ENCODE assay signal across 11 cellular contexts in genomic region chr10:125878957-125879835, GRCh38. TPM values are rescaled to one million over a fixed set of nuclear protein-coding genes. Genes with fewer than 3 reads are reported as not detected.
DNase-seq lines count a peak whose midpoint lies in the region; ATAC-seq, FAIRE-seq and TF ChIP-seq lines count a peak whose summit lies in the region.
"Had no signal": no experiment of that assay in that cellular context is flagged by ENCODE, and none has a peak within 500 bp of the region (broad histone marks: within the 10 kb centered on the region; RNA-seq: fewer than 3 reads in every experiment).

No MANE protein-coding gene starts in this region.

- H3K27me3 ChIP-seq in smooth muscle cell (ENCODE audit: low read depth), result no peaks in the 10 kb centered on the region
- no peaks in the 10 kb centered on the region; the same call in 1 of the 2 replicates for H3K27me3 ChIP-seq in BE2C

- DNase-seq in H54 (ENCODE audit: insufficient read length, low spot score) (peak; percentile 29), fibroblast of pulmonary artery (ENCODE audit: low read depth) (peak; percentile 84), smooth muscle cell (lab: John Stamatoyannopoulos, UW; ENCODE audit: unreplicated experiment) (no peak), HEK293T (ENCODE audit: extremely low spot score) (no peak), BE2C (no peak), cortex of kidney (lab: John Stamatoyannopoulos, UW) (no peak), NCI-H2081 treated with DMSO at 0.1 percent for 48 hours (lab: John Stamatoyannopoulos, UW) (no peak)
- DNase-seq: NCI-H1417, psoas muscle, SHP77 treated with DMSO at 0.1 percent for 48 hours had no signal

- H3K4me3 ChIP-seq in fibroblast of pulmonary artery (replicated peaks; ENCODE audit: low read depth, low read length), result no peak overlapping the region
- no peak overlapping the region for H3K4me3 ChIP-seq in smooth muscle cell
- H3K4me3 ChIP-seq in BE2C (ENCODE audit: low read depth, low read length), result no peak overlapping the region
- H3K4me3 ChIP-seq: psoas muscle had no signal

- H3K36me3 ChIP-seq in smooth muscle cell (ENCODE audit: low read depth), result no peaks in the 10 kb centered on the region
- no peaks in the 10 kb centered on the region for H3K36me3 ChIP-seq in BE2C

- H4K20me1 ChIP-seq in smooth muscle cell (ENCODE audit: low read depth), result peaks cover 9% of the 10 kb centered on the region

- WGBS in smooth muscle cell (ENCODE audit: low lambda C conversion rate), result 72% methylated on average over 11 of the region's 11 CpGs

- H3F3A ChIP-seq in smooth muscle cell (ENCODE audit: low read depth), result peaks cover 11% of the 10 kb centered on the region

- H3K9ac ChIP-seq in smooth muscle cell (ENCODE audit: low read depth), result no peak overlapping the region

- POLR2A ChIA-PET in HEK293T (lab: Yijun Ruan, JAX), result no interaction called here

- CTCF ChIA-PET in HEK293T (lab: Yijun Ruan, JAX), result interaction anchor here (1.1 kb wide), 1 partner anchor 10 kb away, joined by 5 read pairs; no protein-coding TSS in a partner anchor

- TF ChIP-seq CTCF in fibroblast of pulmonary artery (IDR thresholded peaks at IDR 0.05; ENCODE audit: low read length, missing control alignments), result no peak
- TF ChIP-seq CTCF in smooth muscle cell (IDR thresholded peaks at IDR 0.05; ENCODE audit: borderline replicate concordance, insufficient read depth, poor library complexity, severe bottlenecking), result no peak
- TF ChIP-seq CTCF in BE2C (IDR thresholded peaks at IDR 0.05; ENCODE audit: low read depth, low read length), result no peak

- H2AFZ ChIP-seq in smooth muscle cell (ENCODE audit: low read depth), result no peak overlapping the region

- TF ChIP-seq POLR2A in H54 (IDR thresholded peaks at IDR 0.05; ENCODE audit: low read depth, low read length), result no peak

- H3K4me1 ChIP-seq in smooth muscle cell (ENCODE audit: low read depth) (peaks cover 31% of the 10 kb centered on the region), BE2C (no peaks in the 10 kb centered on the region)
- H3K4me1 ChIP-seq: psoas muscle had no signal

- H3K9me3 ChIP-seq in smooth muscle cell (replicated peaks; ENCODE audit: low read depth) (no peaks in the 10 kb centered on the region), BE2C (no peaks in the 10 kb centered on the region)

- H3K4me2 ChIP-seq in smooth muscle cell, result peak overlapping the region; percentile 25

- H3K27ac ChIP-seq in smooth muscle cell (ENCODE audit: low read depth), result peak overlapping the region; percentile 70
- H3K27ac ChIP-seq: psoas muscle had no signal

- H3K79me2 ChIP-seq in smooth muscle cell (ENCODE audit: low read depth), result no peaks in the 10 kb centered on the region

- ATAC-seq in SK-N-SH treated with all-trans-retinoic acid at 6 μM for 48 hours, result peak; percentile 94
- ATAC-seq: psoas muscle had no signal

- FAIRE-seq in H54 (lab: Jason Lieb, UNC), result peak; percentile 97

TF ChIP-seq in SK-N-SH treated with all-trans-retinoic acid at 6 μM for 48 hours, 23 proteins besides CTCF, POLR2A, EP300 and RAD21:
- TF ChIP-seq OSR1 (CRISPR knock-in tag; IDR thresholded peaks at IDR 0.05), result no peak
- TF ChIP-seq PPARA (CRISPR knock-in tag; IDR thresholded peaks at IDR 0.05; ENCODE audit: borderline replicate concordance), result no peak
- no peak for TF ChIP-seq BACH2 (CRISPR knock-in tag; IDR thresholded peaks at IDR 0.05; ENCODE audit: borderline replicate concordance)
- no peak for TF ChIP-seq PATZ1 (CRISPR knock-in tag; IDR thresholded peaks at IDR 0.05; ENCODE audit: borderline replicate concordance)
- no peak for TF ChIP-seq TOX (CRISPR knock-in tag; IDR thresholded peaks at IDR 0.05; ENCODE audit: borderline replicate concordance)
- TF ChIP-seq CSDC2 (CRISPR knock-in tag; IDR thresholded peaks at IDR 0.05), result no peak
- TF ChIP-seq, protein P1, sequence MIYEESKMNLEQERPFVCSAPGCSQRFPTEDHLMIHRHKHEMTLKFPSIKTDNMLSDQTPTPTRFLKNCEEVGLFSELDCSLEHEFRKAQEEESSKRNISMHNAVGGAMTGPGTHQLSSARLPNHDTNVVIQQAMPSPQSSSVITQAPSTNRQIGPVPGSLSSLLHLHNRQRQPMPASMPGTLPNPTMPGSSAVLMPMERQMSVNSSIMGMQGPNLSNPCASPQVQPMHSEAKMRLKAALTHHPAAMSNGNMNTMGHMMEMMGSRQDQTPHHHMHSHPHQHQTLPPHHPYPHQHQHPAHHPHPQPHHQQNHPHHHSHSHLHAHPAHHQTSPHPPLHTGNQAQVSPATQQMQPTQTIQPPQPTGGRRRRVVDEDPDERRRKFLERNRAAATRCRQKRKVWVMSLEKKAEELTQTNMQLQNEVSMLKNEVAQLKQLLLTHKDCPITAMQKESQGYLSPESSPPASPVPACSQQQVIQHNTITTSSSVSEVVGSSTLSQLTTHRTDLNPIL (CRISPR knock-in tag; IDR thresholded peaks at IDR 0.05; ENCODE audit: low read depth), result no peak
- TF ChIP-seq GLIS3 (CRISPR knock-in tag; IDR thresholded peaks at IDR 0.05), result no peak
TF ChIP-seq in SK-N-SH treated with all-trans-retinoic acid at 6 μM for 48 hours: peak in this region for 0.

TF ChIP-seq in HEK293T, 16 proteins besides CTCF, POLR2A, EP300 and RAD21:
- TF ChIP-seq SP1 (IDR thresholded peaks at IDR 0.05) (no peak), ELF4 (IDR thresholded peaks at IDR 0.05) (no peak), FOXM1 (IDR thresholded peaks at IDR 0.05; ENCODE audit: borderline replicate concordance) (no peak), SUZ12 (IDR thresholded peaks at IDR 0.05) (no peak), ARNT (IDR thresholded peaks at IDR 0.05) (no peak), LEF1 (IDR thresholded peaks at IDR 0.05; ENCODE audit: borderline replicate concordance) (no peak), PKNOX1 (IDR thresholded peaks at IDR 0.05) (no peak), BHLHE40 (IDR thresholded peaks at IDR 0.05; ENCODE audit: borderline replicate concordance) (no peak), ZNF384 (IDR thresholded peaks at IDR 0.05) (no peak), CTBP1 (IDR thresholded peaks at IDR 0.05; ENCODE audit: borderline replicate concordance) (no peak), TARDBP (IDR thresholded peaks at IDR 0.05) (no peak), L3MBTL2 (conservative IDR thresholded peaks at IDR 0.05) (no peak), HDGF (IDR thresholded peaks at IDR 0.05; ENCODE audit: borderline replicate concordance) (no peak), FOXK2 (IDR thresholded peaks at IDR 0.05) (no peak), NFRKB (IDR thresholded peaks at IDR 0.05) (no peak), FOXA1 (IDR thresholded peaks at IDR 0.05) (no peak)

RNA-seq across cellular contexts. Expression of gene DHX32, which starts 1.9 kb away (rescaled TPM):
- total RNA-seq in smooth muscle cell, result 51.2 and 56.1 TPM in 2 replicates
- 31.8 and 39.8 TPM in 2 replicates for polyA plus RNA-seq in smooth muscle cell
- polyA plus RNA-seq in BE2C (2012; ENCODE audit: insufficient read depth, insufficient read length, low read depth), result 4.2 TPM

RNA-seq across cellular contexts. Expression of gene FANK1, which starts 17.2 kb away (rescaled TPM):
- 5.8 and 9.5 TPM in 2 replicates for total RNA-seq in smooth muscle cell
- 6.6 and 14.8 TPM in 2 replicates for polyA plus RNA-seq in smooth muscle cell
- not detected for polyA plus RNA-seq in BE2C (2012; ENCODE audit: insufficient read depth, insufficient read length, low read depth)

RNA-seq across cellular contexts. Expression of gene BCCIP, which starts 55.9 kb away (rescaled TPM):
- 61.8 and 87.5 TPM in 2 replicates for total RNA-seq in smooth muscle cell
- 55.3 and 56.6 TPM in 2 replicates for polyA plus RNA-seq in smooth muscle cell
- polyA plus RNA-seq in BE2C (2012; ENCODE audit: insufficient read depth, insufficient read length, low read depth), result 93.3 TPM

RNA-seq across cellular contexts. Expression of gene UROS, which starts 56.1 kb away (rescaled TPM):
- total RNA-seq in smooth muscle cell, result 43.7 and 61.1 TPM in 2 replicates
- 77.5 and 86.7 TPM in 2 replicates for polyA plus RNA-seq in smooth muscle cell
- polyA plus RNA-seq in BE2C (2012; ENCODE audit: insufficient read depth, insufficient read length, low read depth), result 41.5 TPM

Comparison
In these comparisons a context has a peak if more than half of its experiments do, and no peak if none do; other contexts are left out.
1. DNase-seq: peak in H54 (single experiment) and fibroblast of pulmonary artery (single experiment); none in smooth muscle cell (single experiment), HEK293T (single experiment), BE2C (single experiment), cortex of kidney (single experiment) and NCI-H2081 treated with DMSO at 0.1 percent for 48 hours (single experiment).